ENCODE assay signal across 8 cellular contexts in genomic region chr3:81581966-81582599, GRCh38.
A peak's percentile ranks its signal among the peaks of the same experiment; 100 is the strongest.
DNase-seq lines count a peak whose midpoint lies in the region; ATAC-seq, FAIRE-seq and TF ChIP-seq lines count a peak whose summit lies in the region.
"Had no signal": no experiment of that assay in that cellular context is flagged by ENCODE, and none has a peak within 500 bp of the region (broad histone marks: within the 10 kb centered on the region; RNA-seq: fewer than 3 reads in every experiment).

No MANE protein-coding gene starts in this region.

- DNase-seq in CD4-positive, alpha-beta T cell = no peak
- DNase-seq in NCI-H82 (lab: John Stamatoyannopoulos, UW) = peak; percentile 69
- DNase-seq in bronchial epithelial cell (ENCODE audit: low read depth) = peak; percentile 43
- peak; percentile 29 for DNase-seq in medulla oblongata (ENCODE audit: extremely low spot score)
- DNase-seq in activated effector memory CD4-positive, alpha-beta T cell treated with Interleukin-2 at 50 U/mL for 16 hours = no peak

- H3K36me3 ChIP-seq in bronchial epithelial cell (ENCODE audit: control insufficient read depth, insufficient read depth, low read length) = peaks cover 4% of the 10 kb centered on the region

- no peaks in the 10 kb centered on the region for H3K4me1 Mint-ChIP-seq in CD4-positive, alpha-beta T cell (ENCODE audit: low read depth)

- TF ChIP-seq CTCF in CD4-positive, alpha-beta T cell (IDR thresholded peaks at IDR 0.05) = peak; percentile 46
- TF ChIP-seq CTCF in GM12874 (IDR thresholded peaks at IDR 0.05; ENCODE audit: insufficient read depth, low read depth, low read length) (peak; percentile 60), bronchial epithelial cell (IDR thresholded peaks at IDR 0.05; ENCODE audit: insufficient read depth, low read length, severe bottlenecking) (peak; percentile 62)

- H3K27me3 ChIP-seq in CD4-positive, alpha-beta T cell (ENCODE audit: control insufficient read depth, insufficient read depth, low read length) = no peaks in the 10 kb centered on the region
- H3K27me3 ChIP-seq in bronchial epithelial cell (ENCODE audit: control insufficient read depth, insufficient read depth, low read length) = no peaks in the 10 kb centered on the region

- no peak overlapping the region for H3K27ac Mint-ChIP-seq in CD4-positive, alpha-beta T cell

- H3K9me3 Mint-ChIP-seq in CD4-positive, alpha-beta T cell = no peaks in the 10 kb centered on the region

- H3K9me3 ChIP-seq in CD4-positive, alpha-beta T cell (ENCODE audit: control insufficient read depth, low read length) = no peaks in the 10 kb centered on the region

- no peak overlapping the region for H3K4me3 ChIP-seq in bronchial epithelial cell (ENCODE audit: low read depth, low read length)
- H3K4me3 ChIP-seq: skin epidermis had no signal

- no peak for FAIRE-seq in bronchial epithelial cell (lab: Jason Lieb, UNC)

- intact Hi-C loops in CD4-positive, alpha-beta T cell (cut with DNase I, micrococcal nuclease) = no loop called here

- POLR2A ChIA-PET in CD4-positive, alpha-beta T cell (lab: Charles Lee) = no interaction called here

- peaks cover 12% of the 10 kb centered on the region for H3K36me3 Mint-ChIP-seq in CD4-positive, alpha-beta T cell (ENCODE audit: low read depth)

- no peaks in the 10 kb centered on the region for H3K27me3 Mint-ChIP-seq in CD4-positive, alpha-beta T cell

- CTCF ChIA-PET in CD4-positive, alpha-beta T cell (lab: Charles Lee) = interaction anchor here (1.1 kb wide), 1 partner anchor 29 kb away, joined by 3 read pairs; no protein-coding TSS in a partner anchor

- no peak overlapping the region for H3K27ac ChIP-seq in CD4-positive, alpha-beta T cell (ENCODE audit: low read depth, low read length)
- H3K27ac ChIP-seq: skin epidermis had no signal

- no peak overlapping the region for H3K4me3 Mint-ChIP-seq in CD4-positive, alpha-beta T cell

- no peak for ATAC-seq in CD4-positive, alpha-beta T cell (ENCODE audit: poor library complexity)
- peak; percentile 76 for ATAC-seq in HG02610 (IDR thresholded peaks at IDR 0.05; ENCODE audit: unreplicated experiment)

Comparison
In these comparisons a context has a peak if more than half of its experiments do, and no peak if none do; other contexts are left out.
1. DNase-seq: peak in NCI-H82 (single experiment), bronchial epithelial cell (single experiment) and medulla oblongata (single experiment); none in CD4-positive, alpha-beta T cell (0 of 10) and activated effector memory CD4-positive, alpha-beta T cell treated with Interleukin-2 at 50 U/mL for 16 hours (single experiment).
2. Peak in every context shown above with its lines, with median percentiles within 50 percentile points of each other: CTCF ChIP-seq.